ENCODE assay signal across 2 cellular contexts in the genomic region with DNA sequence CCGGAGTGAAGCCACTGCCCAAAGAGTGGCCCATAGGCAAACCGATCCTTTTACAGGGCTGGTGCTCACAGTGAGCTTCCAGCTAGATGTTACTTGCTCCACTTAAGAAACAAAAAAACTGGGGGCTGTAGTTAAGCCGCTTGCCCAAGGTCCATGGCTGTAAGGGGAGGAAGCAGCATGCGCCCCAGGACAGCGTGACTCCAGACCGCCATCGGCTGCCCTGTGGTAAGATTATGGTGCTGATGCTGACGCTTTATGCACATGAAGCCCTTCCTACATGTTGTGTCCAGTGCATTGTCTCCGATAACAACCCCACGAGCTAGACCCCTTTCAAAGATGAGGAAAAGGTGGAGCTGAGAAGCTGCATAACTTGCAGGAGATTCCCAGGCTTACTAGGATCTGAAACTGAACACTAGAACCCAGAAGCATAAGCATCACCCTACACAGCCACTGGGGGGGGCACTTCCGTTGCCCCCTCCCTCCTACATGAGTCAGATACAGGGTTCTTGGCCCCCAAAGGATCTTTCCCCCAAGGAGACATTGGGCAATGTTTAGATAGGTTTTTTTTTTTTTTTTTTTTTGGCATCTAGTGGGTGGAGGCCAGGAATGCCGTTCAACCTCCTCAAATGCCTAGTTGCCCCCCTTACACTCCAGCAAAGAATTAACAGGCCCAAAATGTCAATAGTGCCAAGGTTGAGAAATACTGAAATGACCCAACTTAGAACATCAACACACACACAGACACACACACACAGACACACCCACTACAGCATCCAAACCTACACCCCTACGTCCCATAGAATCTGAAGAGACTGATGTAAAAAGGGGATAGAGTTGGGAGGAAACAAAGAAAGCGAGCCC.
TF ChIP-seq lines count a peak whose summit lies in the region.

No MANE protein-coding gene starts in this region.

TF ChIP-seq in SK-N-SH, 30 proteins besides CTCF, POLR2A, EP300 and RAD21 (continued from another document):
- TF ChIP-seq, protein P1, sequence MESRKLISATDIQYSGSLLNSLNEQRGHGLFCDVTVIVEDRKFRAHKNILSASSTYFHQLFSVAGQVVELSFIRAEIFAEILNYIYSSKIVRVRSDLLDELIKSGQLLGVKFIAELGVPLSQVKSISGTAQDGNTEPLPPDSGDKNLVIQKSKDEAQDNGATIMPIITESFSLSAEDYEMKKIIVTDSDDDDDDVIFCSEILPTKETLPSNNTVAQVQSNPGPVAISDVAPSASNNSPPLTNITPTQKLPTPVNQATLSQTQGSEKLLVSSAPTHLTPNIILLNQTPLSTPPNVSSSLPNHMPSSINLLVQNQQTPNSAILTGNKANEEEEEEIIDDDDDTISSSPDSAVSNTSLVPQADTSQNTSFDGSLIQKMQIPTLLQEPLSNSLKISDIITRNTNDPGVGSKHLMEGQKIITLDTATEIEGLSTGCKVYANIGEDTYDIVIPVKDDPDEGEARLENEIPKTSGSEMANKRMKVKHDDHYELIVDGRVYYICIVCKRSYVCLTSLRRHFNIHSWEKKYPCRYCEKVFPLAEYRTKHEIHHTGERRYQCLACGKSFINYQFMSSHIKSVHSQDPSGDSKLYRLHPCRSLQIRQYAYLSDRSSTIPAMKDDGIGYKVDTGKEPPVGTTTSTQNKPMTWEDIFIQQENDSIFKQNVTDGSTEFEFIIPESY (IDR thresholded peaks at IDR 0.05; ENCODE audit: borderline replicate concordance, low read depth): no peak
- TF ChIP-seq FOXM1 (IDR thresholded peaks at IDR 0.05; ENCODE audit: low read depth) (no peak), TAF1 (IDR thresholded peaks at IDR 0.05; ENCODE audit: borderline replicate concordance, low read depth, low read length) (no peak), TEAD4 (IDR thresholded peaks at IDR 0.05; ENCODE audit: borderline replicate concordance, insufficient read depth) (no peak), USF1 (IDR thresholded peaks at IDR 0.05; ENCODE audit: borderline replicate concordance, low read depth) (no peak), ELF1 (IDR thresholded peaks at IDR 0.05) (no peak), POLR2AphosphoS5 (IDR thresholded peaks at IDR 0.05; ENCODE audit: low read depth, low read length) (no peak), RXRA (IDR thresholded peaks at IDR 0.05; ENCODE audit: borderline replicate concordance, low read depth) (no peak), TCF12 (IDR thresholded peaks at IDR 0.05) (no peak)
TF ChIP-seq in SK-N-SH: peak in this region for 0.

TF ChIP-seq in SK-N-SH treated with all-trans-retinoic acid at 6 μM for 48 hours, 23 proteins besides CTCF, POLR2A, EP300 and RAD21 (continued from another document):
- TF ChIP-seq, protein P2, sequence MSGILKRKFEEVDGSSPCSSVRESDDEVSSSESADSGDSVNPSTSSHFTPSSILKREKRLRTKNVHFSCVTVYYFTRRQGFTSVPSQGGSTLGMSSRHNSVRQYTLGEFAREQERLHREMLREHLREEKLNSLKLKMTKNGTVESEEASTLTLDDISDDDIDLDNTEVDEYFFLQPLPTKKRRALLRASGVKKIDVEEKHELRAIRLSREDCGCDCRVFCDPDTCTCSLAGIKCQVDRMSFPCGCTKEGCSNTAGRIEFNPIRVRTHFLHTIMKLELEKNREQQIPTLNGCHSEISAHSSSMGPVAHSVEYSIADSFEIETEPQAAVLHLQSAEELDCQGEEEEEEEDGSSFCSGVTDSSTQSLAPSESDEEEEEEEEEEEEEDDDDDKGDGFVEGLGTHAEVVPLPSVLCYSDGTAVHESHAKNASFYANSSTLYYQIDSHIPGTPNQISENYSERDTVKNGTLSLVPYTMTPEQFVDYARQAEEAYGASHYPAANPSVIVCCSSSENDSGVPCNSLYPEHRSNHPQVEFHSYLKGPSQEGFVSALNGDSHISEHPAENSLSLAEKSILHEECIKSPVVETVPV (CRISPR knock-in tag; IDR thresholded peaks at IDR 0.05): no peak
